In the genomic region with DNA sequence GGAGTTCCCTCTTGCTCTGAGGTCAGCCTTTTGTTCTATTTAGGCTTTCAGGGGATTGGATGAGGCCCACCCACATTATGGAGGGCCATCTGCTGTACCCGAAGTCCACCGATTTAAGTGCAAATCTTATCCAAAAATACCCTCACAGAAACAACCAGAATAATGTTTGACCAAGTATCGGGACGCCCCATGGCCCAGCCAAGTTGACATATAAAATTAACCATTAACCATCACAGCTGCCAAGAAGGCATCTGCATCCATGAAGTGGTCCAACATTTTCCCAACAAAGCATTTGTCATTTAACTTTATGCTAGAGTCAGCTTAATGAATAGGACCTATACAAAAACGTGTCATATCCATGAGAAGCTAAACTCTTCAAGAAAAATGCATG, we compare ENCODE assay signal across 8 cellular contexts.
"Had no signal": no experiment of that assay in that cellular context is flagged by ENCODE, and none has a peak within 500 bp of the region (broad histone marks: within the 10 kb centered on the region; RNA-seq: fewer than 3 reads in every experiment).

No MANE protein-coding gene starts in this region.

- DNase-seq: GOT3, H7, HFFc6, KBM-7 had no signal

- H3K27ac ChIP-seq: GM23248, HL-60 had no signal

- H3K36me3 ChIP-seq: HAP-1 had no signal

- H3K9ac ChIP-seq: GM23248 had no signal

- ATAC-seq: HCT116 had no signal

- H3K4me3 ChIP-seq: GM23248, HAP-1 had no signal

- H3K9me3 ChIP-seq: HAP-1 had no signal

- H2AFZ ChIP-seq: GM23248 had no signal
